1 cellular context compared by ENCODE assay signal in genomic region chr7:130814753-130815152, GRCh38.
TF ChIP-seq lines count a peak whose summit lies in the region.

No MANE protein-coding gene starts in this region.

TF ChIP-seq in H1, 55 proteins besides CTCF, POLR2A, EP300 and RAD21 (continued from another document):
- TF ChIP-seq CHD7 (IDR thresholded peaks at IDR 0.05; ENCODE audit: insufficient replicate concordance, low read length) (no peak), BRCA1 (IDR thresholded peaks at IDR 0.05; ENCODE audit: low read depth, low read length) (no peak), NANOG (IDR thresholded peaks at IDR 0.05; ENCODE audit: insufficient read depth, low read depth, low read length, poor library complexity, severe bottlenecking) (no peak), GABPA (IDR thresholded peaks at IDR 0.05; ENCODE audit: borderline replicate concordance, insufficient read depth, low read length) (no peak), EZH2 (IDR thresholded peaks at IDR 0.05; ENCODE audit: low read depth, low read length, severe bottlenecking) (no peak), POU5F1 (IDR thresholded peaks at IDR 0.05; ENCODE audit: low read depth, low read length) (no peak), BCL11A (IDR thresholded peaks at IDR 0.05; ENCODE audit: low read depth in 2 of 2, low read length in 2 of 2) (no peak), MAX (IDR thresholded peaks at IDR 0.05) (no peak), TEAD4 (IDR thresholded peaks at IDR 0.05; ENCODE audit: low read depth, low read length) (no peak), SRF (IDR thresholded peaks at IDR 0.05; ENCODE audit: low read depth, low read length) (no peak), HDAC6 (IDR thresholded peaks at IDR 0.05; ENCODE audit: low read depth, low read length) (no peak)
